Comparison of ENCODE assay signal across 15 cellular contexts in genomic region chr1:6461237-6461530, GRCh38. TPM values are rescaled to one million over a fixed set of nuclear protein-coding genes. Genes with fewer than 3 reads are reported as not detected.
DNase-seq lines count a peak whose midpoint lies in the region; ATAC-seq and TF ChIP-seq lines count a peak whose summit lies in the region.
"Had no signal": no experiment of that assay in that cellular context is flagged by ENCODE, and none has a peak within 500 bp of the region (broad histone marks: within the 10 kb centered on the region; RNA-seq: fewer than 3 reads in every experiment).

No MANE protein-coding gene starts in this region.

- H3K27me3 ChIP-seq in colonic mucosa = no peaks in the 10 kb centered on the region

- intact Hi-C loops in colonic mucosa (cut with DNase I) = no loop called here

- peak overlapping the region; percentile 80 to 90 for H3K4me3 Mint-ChIP-seq in activated T-cell treated with anti-CD3 and anti-CD28 coated beads, Interleukin-2, amount 50 U/mL, for 72 hours
- H3K4me3 Mint-ChIP-seq in WTC11 (no peak overlapping the region), endothelial cell (ENCODE audit: unreplicated experiment) (no peak overlapping the region)
- H3K4me3 Mint-ChIP-seq in stimulated activated naive CD8-positive, alpha-beta T cell treated with anti-CD3 and anti-CD28 coated beads, Interleukin-15, amount 100 ng/mL, for 72 hours = peak overlapping the region; percentile 72 to 75

- no peaks in the 10 kb centered on the region for H3K9me3 ChIP-seq in colonic mucosa

- POLR2A ChIA-PET in WTC11 (lab: Charles Lee) = interaction anchor here (1.7 kb wide), 1 partner anchor 214 kb away, joined by 3 read pairs; no protein-coding TSS in a partner anchor

- no peaks in the 10 kb centered on the region for H3K36me3 ChIP-seq in colonic mucosa

- peaks cover 10 to 14% of the 10 kb centered on the region in 2 donors for H3K36me3 Mint-ChIP-seq in activated T-cell treated with anti-CD3 and anti-CD28 coated beads, Interleukin-2, amount 50 U/mL, for 72 hours (ENCODE audit: insufficient read depth in 2 of 2)
- H3K36me3 Mint-ChIP-seq in WTC11 (peaks cover 6% of the 10 kb centered on the region), endothelial cell (ENCODE audit: low read depth, unreplicated experiment) (peaks cover 26% of the 10 kb centered on the region)

- H3K27ac ChIP-seq in colonic mucosa = no peak overlapping the region

- no peak for ATAC-seq in activated T-cell treated with anti-CD3 and anti-CD28 coated beads, Interleukin-2, amount 50 U/mL, for 72 hours (replicated peaks in 1 of 2)
- no peak for ATAC-seq in WTC11
- no peak for ATAC-seq in stimulated activated naive CD8-positive, alpha-beta T cell treated with anti-CD3 and anti-CD28 coated beads, Interleukin-15, amount 100 ng/mL, for 72 hours
- no peak for ATAC-seq in GM21526 (IDR thresholded peaks at IDR 0.05; ENCODE audit: low FRiP score, unreplicated experiment)

- CTCF ChIA-PET in WTC11 (lab: Charles Lee) = interaction anchor here (1.4 to 3.5 kb wide), 2 partner anchors 22 to 25 kb away, joined by 5 to 31 read pairs; no protein-coding TSS in a partner anchor

- no peaks in the 10 kb centered on the region for H3K4me1 ChIP-seq in colonic mucosa

- DNase-seq in activated T-cell treated with anti-CD3 and anti-CD28 coated beads, Interleukin-2, amount 50 U/mL, for 72 hours = no peak
- no peak for DNase-seq in activated T-cell treated with anti-CD3 and anti-CD28 coated beads, Interleukin-2, amount 50 U/mL, for 48 hours
- DNase-seq in WTC11 (ENCODE audit: low spot score) (no peak), endothelial cell (ENCODE audit: low spot score) (no peak), DMS79 treated with DMSO at 0.1 percent for 48 hours (lab: John Stamatoyannopoulos, UW) (no peak), colonic mucosa (no peak)
- no peak for DNase-seq in stimulated activated naive CD8-positive, alpha-beta T cell treated with anti-CD3 and anti-CD28 coated beads, Interleukin-15, amount 100 ng/mL, for 72 hours
- DNase-seq: activated CD8-positive, alpha-beta memory T cell treated with anti-CD3 and anti-CD28 coated beads, Interleukin-2, amount 50 U/mL, for 48 hours; foreskin fibroblast; NCI-H1092; NCI-H2171; NK-92 treated with Interleukin-12 subunit alpha and Interleukin-12 subunit beta, amount 100 ng/mL, for 24 hours; SIG-M5; stimulated activated CD4-positive, alpha-beta T cell treated with anti-CD3 and anti-CD28 coated beads, Interleukin-4, amount 100 ng/mL, for 1 hour had no signal

- H3K4me1 Mint-ChIP-seq in activated T-cell treated with anti-CD3 and anti-CD28 coated beads, Interleukin-2, amount 50 U/mL, for 72 hours (ENCODE audit: low read depth) = peaks cover 58% of the 10 kb centered on the region
- H3K4me1 Mint-ChIP-seq in WTC11 (peaks cover 27% of the 10 kb centered on the region), endothelial cell (ENCODE audit: unreplicated experiment) (peaks cover 7% of the 10 kb centered on the region)
- H3K4me1 Mint-ChIP-seq in stimulated activated naive CD8-positive, alpha-beta T cell treated with anti-CD3 and anti-CD28 coated beads, Interleukin-15, amount 100 ng/mL, for 72 hours = peaks cover 71% of the 10 kb centered on the region

- TF ChIP-seq CTCF in WTC11 (IDR thresholded peaks at IDR 0.05) = no peak
- TF ChIP-seq CTCF in endothelial cell (IDR thresholded peaks at IDR 0.05; ENCODE audit: unreplicated experiment) = no peak
- TF ChIP-seq CTCF in colonic mucosa (IDR thresholded peaks at IDR 0.05) = no peak

- no peak overlapping the region for H3K9ac ChIP-seq in colonic mucosa (ENCODE audit: low read depth in 2 of 2, low read length in 2 of 2)

- peak overlapping the region; percentile 95 for H3K27ac Mint-ChIP-seq in activated T-cell treated with anti-CD3 and anti-CD28 coated beads, Interleukin-2, amount 50 U/mL, for 72 hours
- H3K27ac Mint-ChIP-seq in WTC11 = peak overlapping the region; percentile 74; the same call in 1 of the 2 replicates
- peak overlapping the region; percentile 76 for H3K27ac Mint-ChIP-seq in endothelial cell (ENCODE audit: unreplicated experiment)
- peak overlapping the region; percentile 86 to 93 for H3K27ac Mint-ChIP-seq in stimulated activated naive CD8-positive, alpha-beta T cell treated with anti-CD3 and anti-CD28 coated beads, Interleukin-15, amount 100 ng/mL, for 72 hours

- H3K9me3 Mint-ChIP-seq in activated T-cell treated with anti-CD3 and anti-CD28 coated beads, Interleukin-2, amount 50 U/mL, for 72 hours = no peaks in the 10 kb centered on the region
- H3K9me3 Mint-ChIP-seq in WTC11 (no peaks in the 10 kb centered on the region), endothelial cell (ENCODE audit: unreplicated experiment) (no peaks in the 10 kb centered on the region)
- H3K9me3 Mint-ChIP-seq in stimulated activated naive CD8-positive, alpha-beta T cell treated with anti-CD3 and anti-CD28 coated beads, Interleukin-15, amount 100 ng/mL, for 72 hours = no peaks in the 10 kb centered on the region

- H3K27me3 Mint-ChIP-seq in activated T-cell treated with anti-CD3 and anti-CD28 coated beads, Interleukin-2, amount 50 U/mL, for 72 hours (ENCODE audit: low read depth) = peaks cover 14% of the 10 kb centered on the region
- H3K27me3 Mint-ChIP-seq in WTC11 (ENCODE audit: low read depth) (peaks cover 2% of the 10 kb centered on the region; the same call in 1 of the 2 replicates), endothelial cell (ENCODE audit: unreplicated experiment) (peaks cover 10% of the 10 kb centered on the region)
- peaks cover 15% of the 10 kb centered on the region for H3K27me3 Mint-ChIP-seq in stimulated activated naive CD8-positive, alpha-beta T cell treated with anti-CD3 and anti-CD28 coated beads, Interleukin-15, amount 100 ng/mL, for 72 hours

- no peak overlapping the region for H3K4me3 ChIP-seq in colonic mucosa

TF ChIP-seq in WTC11, 78 proteins besides CTCF, POLR2A, EP300 and RAD21:
- TF ChIP-seq, protein P1, sequence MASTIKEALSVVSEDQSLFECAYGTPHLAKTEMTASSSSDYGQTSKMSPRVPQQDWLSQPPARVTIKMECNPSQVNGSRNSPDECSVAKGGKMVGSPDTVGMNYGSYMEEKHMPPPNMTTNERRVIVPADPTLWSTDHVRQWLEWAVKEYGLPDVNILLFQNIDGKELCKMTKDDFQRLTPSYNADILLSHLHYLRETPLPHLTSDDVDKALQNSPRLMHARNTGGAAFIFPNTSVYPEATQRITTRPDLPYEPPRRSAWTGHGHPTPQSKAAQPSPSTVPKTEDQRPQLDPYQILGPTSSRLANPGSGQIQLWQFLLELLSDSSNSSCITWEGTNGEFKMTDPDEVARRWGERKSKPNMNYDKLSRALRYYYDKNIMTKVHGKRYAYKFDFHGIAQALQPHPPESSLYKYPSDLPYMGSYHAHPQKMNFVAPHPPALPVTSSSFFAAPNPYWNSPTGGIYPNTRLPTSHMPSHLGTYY (CRISPR knock-in tag; IDR thresholded peaks at IDR 0.05) = no peak
- TF ChIP-seq ZBTB43 (CRISPR knock-in tag; IDR thresholded peaks at IDR 0.05) = no peak
TF ChIP-seq in WTC11: peak in this region for 0.

RNA-seq across cellular contexts. Expression of gene TNFRSF25, which starts 4.8 kb away (rescaled TPM):
- total RNA-seq in activated T-cell treated with anti-CD3 and anti-CD28 coated beads, Interleukin-2, amount 50 U/mL, for 72 hours = 100 to 1,000 TPM in 1 of 2 donors, 10 to 100 TPM in 1; 89.2 to 101 TPM
- total RNA-seq in WTC11 (2021) (19.5 to 26.1 TPM (median 22.6 TPM) in 3 replicates), endothelial cell (ENCODE audit: unreplicated experiment) (104 TPM), colonic mucosa (10 to 100 TPM; 33.1 to 87.1 TPM)

RNA-seq across cellular contexts. Expression of gene PLEKHG5, which starts 30.3 kb away (rescaled TPM):
- 1 to 10 TPM; 2.6 to 3.2 TPM for total RNA-seq in activated T-cell treated with anti-CD3 and anti-CD28 coated beads, Interleukin-2, amount 50 U/mL, for 72 hours
- total RNA-seq in WTC11 (2021) (27.5 to 32.0 TPM (median 30.8 TPM) in 3 replicates), endothelial cell (ENCODE audit: unreplicated experiment) (109 TPM), colonic mucosa (10 to 100 TPM; 13.9 to 19.6 TPM)

RNA-seq across cellular contexts. Expression of gene ESPN, which starts 36.6 kb away (rescaled TPM):
- 1 to 10 TPM; 1.3 to 2.0 TPM for total RNA-seq in activated T-cell treated with anti-CD3 and anti-CD28 coated beads, Interleukin-2, amount 50 U/mL, for 72 hours
- total RNA-seq in WTC11 (2021) (46.1 to 70.3 TPM (median 68.1 TPM) in 3 replicates), endothelial cell (ENCODE audit: unreplicated experiment) (0.36 TPM), colonic mucosa (10 to 100 TPM; 74.3 to 98.0 TPM)

RNA-seq across cellular contexts. Expression of gene HES2, which starts 41.5 kb away (rescaled TPM):
- 1 to 10 TPM in 1 of 2 donors, under 1 TPM in 1; 0.44 to 1.2 TPM for total RNA-seq in activated T-cell treated with anti-CD3 and anti-CD28 coated beads, Interleukin-2, amount 50 U/mL, for 72 hours
- total RNA-seq in WTC11 (2021) (1.9 to 2.7 TPM (median 1.9 TPM) in 3 replicates), endothelial cell (ENCODE audit: unreplicated experiment) (0.10 TPM), colonic mucosa (10 to 100 TPM; 14.2 to 24.0 TPM)

Comparison
In these comparisons a context has a peak if more than half of its experiments do, and no peak if none do; other contexts are left out.
1. H3K4me3 Mint-ChIP-seq: peak in activated T-cell treated with anti-CD3 and anti-CD28 coated beads, Interleukin-2, amount 50 U/mL, for 72 hours (2 of 2) and stimulated activated naive CD8-positive, alpha-beta T cell treated with anti-CD3 and anti-CD28 coated beads, Interleukin-15, amount 100 ng/mL, for 72 hours (2 of 2); none in WTC11 (single experiment) and endothelial cell (single experiment).
2. RNA of gene ESPN, which starts 36.6 kb away (total RNA-seq): 74.3 to 98.0 TPM in colonic mucosa and 46.1 to 70.3 TPM in WTC11; 1.3 to 2.0 TPM in activated T-cell treated with anti-CD3 and anti-CD28 coated beads, Interleukin-2, amount 50 U/mL, for 72 hours and 0.36 TPM in endothelial cell (single experiment); every median in the first group is over 10 times any median in the second.
3. Peak in every context shown above with its lines, with median percentiles within 50 percentile points of each other: H3K27ac Mint-ChIP-seq.